ENCODE assay signal across 8 cellular contexts in the genomic region with DNA sequence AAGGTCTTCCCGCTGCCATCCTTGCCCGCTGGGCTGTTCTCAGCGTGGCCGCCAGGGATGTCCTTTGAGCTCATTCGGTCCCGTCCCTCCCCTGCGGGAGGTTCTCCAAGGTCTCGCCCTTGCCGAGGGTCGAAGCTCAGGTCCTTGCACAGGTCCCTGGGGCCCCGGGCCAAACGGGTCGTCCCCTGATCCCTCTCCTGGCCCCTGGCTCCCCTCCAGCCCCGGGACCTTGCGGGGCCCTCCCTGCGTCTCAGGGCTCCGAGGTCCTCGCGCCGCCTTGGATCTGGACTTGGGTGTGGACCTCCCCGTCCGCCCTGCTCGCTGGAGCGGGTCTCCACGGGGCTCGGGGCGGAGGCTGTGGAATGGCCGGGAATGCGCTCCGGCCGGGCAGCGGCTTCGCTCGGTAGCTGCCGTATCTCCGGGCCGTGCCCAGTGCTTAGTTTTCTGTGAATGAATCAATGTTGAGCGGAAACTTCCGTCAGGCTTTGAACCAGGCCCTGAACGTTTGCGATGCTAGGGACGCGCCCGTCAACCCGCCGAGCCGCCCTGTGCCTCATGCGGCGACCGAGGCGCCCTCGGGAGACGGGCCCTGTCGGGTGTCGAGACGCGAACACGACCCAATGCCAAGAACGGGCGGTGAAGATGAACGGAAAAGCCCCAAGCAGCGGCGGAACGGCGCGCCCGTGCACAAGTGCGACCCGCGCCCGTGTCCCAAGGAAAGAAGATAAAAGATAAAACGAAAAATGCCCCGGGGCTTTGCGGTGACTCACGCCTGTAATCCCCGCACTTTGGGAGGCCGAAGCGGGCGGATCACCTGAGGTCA. TPM values are rescaled to one million over a fixed set of nuclear protein-coding genes. Genes with fewer than 3 reads are reported as not detected.
DNase-seq lines count a peak whose midpoint lies in the region; ATAC-seq, FAIRE-seq and TF ChIP-seq lines count a peak whose summit lies in the region.

No MANE protein-coding gene starts in this region.

- H3K4me3 ChIP-seq in hepatocyte (peak overlapping the region; percentile 2), small intestine (ENCODE audit: low read depth in 1 of 2, low read length in 2 of 2) (peak overlapping the region; percentile 45 to 49)

- no peaks in the 10 kb centered on the region for H3K36me3 ChIP-seq in hepatocyte (replicated peaks; ENCODE audit: insufficient read depth, low read depth)
- no peaks in the 10 kb centered on the region for H3K36me3 ChIP-seq in small intestine (ENCODE audit: control insufficient read depth in 2 of 2, insufficient read depth in 2 of 2, low read length in 2 of 2)

- H3K27me3 ChIP-seq in hepatocyte (no peaks in the 10 kb centered on the region), small intestine (ENCODE audit: control insufficient read depth in 2 of 2, insufficient read depth in 2 of 2, low read length in 2 of 2) (no peaks in the 10 kb centered on the region)

- H3K9me2 ChIP-seq in hepatocyte (replicated peaks; ENCODE audit: insufficient read depth) = no peaks in the 10 kb centered on the region

- no peak for ATAC-seq in HG03280 (IDR thresholded peaks at IDR 0.05; ENCODE audit: unreplicated experiment)

- H3K27ac ChIP-seq in hepatocyte (no peak overlapping the region), small intestine (ENCODE audit: low read depth in 1 of 2, low read length in 1 of 2) (peak overlapping the region in 1 of 2 donors; percentile 95)

- no peak for TF ChIP-seq CTCF in hepatocyte (IDR thresholded peaks at IDR 0.05; ENCODE audit: poor library complexity)

- peak overlapping the region; percentile 85 for H2AFZ ChIP-seq in hepatocyte

- peaks cover 5% of the 10 kb centered on the region for H3K79me2 ChIP-seq in hepatocyte

- H4K20me1 ChIP-seq in hepatocyte (ENCODE audit: insufficient read depth, poor library complexity, severe bottlenecking) = no peaks in the 10 kb centered on the region

- H3K9me3 ChIP-seq in hepatocyte (ENCODE audit: low read depth) = no peaks in the 10 kb centered on the region
- no peaks in the 10 kb centered on the region for H3K9me3 ChIP-seq in small intestine (ENCODE audit: control insufficient read depth, low read depth)

- DNase-seq in GM18507 (ENCODE audit: extremely low spot score, insufficient read length, low read depth) = peak; percentile 28
- peak; percentile 44 to 81 (median 61) for DNase-seq in T-helper 1 cell
- peak in 34 of 56 donors; percentile 10 to 63 (median 44) for DNase-seq in amygdala (lab: John Stamatoyannopoulos, UW)
- DNase-seq in hepatocyte (ENCODE audit: low spot score) = peak; percentile 55
- DNase-seq in small intestine = peak; percentile 83
- no peak for DNase-seq in GM19240 (ENCODE audit: insufficient read length, low spot score)
- DNase-seq in T1000 (lab: John Stamatoyannopoulos, UW) = no peak

- H3K4me1 ChIP-seq in hepatocyte (ENCODE audit: insufficient read depth) = peaks cover 4% of the 10 kb centered on the region
- H3K4me1 ChIP-seq in small intestine (ENCODE audit: control insufficient read depth in 2 of 2, insufficient read depth in 1 of 2, low read depth in 1 of 2, low read length in 1 of 2) = peaks cover 0 to 3% of the 10 kb centered on the region in 2 donors

- no peak overlapping the region for H3K4me2 ChIP-seq in hepatocyte

- FAIRE-seq in GM18507 (lab: Jason Lieb, UNC) = peak; percentile 69
- no peak for FAIRE-seq in small intestine (lab: Jason Lieb, UNC)

- WGBS in hepatocyte (ENCODE audit: low lambda C conversion rate, missing lambda C conversion rate) = 59% methylated on average over 66 of the region's 79 CpGs
- WGBS in small intestine, 3 donors = 1 to 3% (median 1%) methylated on average over 78 to 79 of the region's 79 CpGs

RNA-seq across cellular contexts. Expression of gene RNU6ATAC, which starts 0.8 kb away (rescaled TPM):
- not detected in 2 replicates for total RNA-seq in hepatocyte
- polyA plus RNA-seq in hepatocyte (not detected in 2 replicates), small intestine (not detected)

RNA-seq across cellular contexts. Expression of gene WDR5, which starts 27.7 kb away (rescaled TPM):
- total RNA-seq in hepatocyte = 19.8 and 21.0 TPM in 2 replicates
- 20.2 and 20.9 TPM in 2 replicates for polyA plus RNA-seq in hepatocyte
- polyA plus RNA-seq in small intestine = 10 to 100 TPM; 14.6 to 36.7 (median 19.7) TPM

Comparison
In these comparisons a context has a peak if more than half of its experiments do, and no peak if none do; other contexts are left out.
1. DNase-seq: peak in GM18507 (single experiment), T-helper 1 cell (5 of 5), amygdala (34 of 56), hepatocyte (single experiment) and small intestine (single experiment); none in GM19240 (single experiment) and T1000 (single experiment).